Comparison of ENCODE assay signal across 8 cellular contexts in the genomic region with DNA sequence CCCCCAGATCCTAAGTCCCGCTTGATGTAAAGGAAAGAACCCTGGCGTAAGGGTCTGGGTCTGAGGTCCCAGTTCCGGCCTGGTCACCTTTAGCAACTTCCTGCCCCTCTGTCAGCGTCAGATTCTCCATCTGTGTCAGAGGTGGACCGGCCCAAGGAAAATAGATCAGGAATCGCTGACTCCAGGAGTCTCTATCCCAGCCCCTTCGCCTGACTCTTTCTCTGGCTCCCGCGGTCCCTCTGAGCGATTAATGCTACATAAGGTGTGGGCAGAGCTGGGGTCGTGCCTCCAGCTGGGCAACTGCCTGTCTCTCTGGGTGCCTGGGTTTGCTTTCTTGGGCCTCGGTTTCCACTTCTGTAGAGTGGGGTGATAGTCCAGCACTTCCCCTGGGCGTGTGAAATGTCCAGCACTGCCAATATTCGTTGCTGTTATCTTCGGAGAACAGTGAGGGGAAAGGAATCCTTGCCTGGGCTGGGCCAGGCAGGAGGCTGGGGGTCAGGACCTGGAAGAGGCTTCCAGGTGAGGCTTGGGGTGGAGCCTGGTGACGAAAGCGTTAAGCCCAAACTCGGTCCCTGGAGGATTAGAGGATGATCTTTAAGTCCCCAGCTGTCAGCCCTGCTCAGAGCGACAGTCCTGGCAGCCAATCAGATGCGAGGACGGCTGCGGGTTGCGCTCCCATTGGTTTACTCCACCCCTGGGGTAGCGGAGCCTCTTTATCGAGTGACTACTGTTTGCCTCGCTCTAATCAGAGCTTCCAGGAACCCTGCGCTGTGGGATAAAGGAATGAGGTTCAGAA. TPM values are rescaled to one million over a fixed set of nuclear protein-coding genes. Genes with fewer than 3 reads are reported as not detected.
DNase-seq lines count a peak whose midpoint lies in the region; ATAC-seq lines count a peak whose summit lies in the region.

No MANE protein-coding gene starts in this region.

- H3K27ac Mint-ChIP-seq in activated CD4-positive, alpha-beta T cell treated with anti-CD3 and anti-CD28 coated beads, Interleukin-2, amount 10 ng/mL, durations not matched to agents 7 days and 5 days: peak overlapping the region; percentile 91

- POLR2A ChIA-PET in activated CD4-positive, alpha-beta T cell treated with anti-CD3 and anti-CD28 coated beads, Interleukin-2, amount 10 ng/mL, durations not matched to agents 7 days and 5 days (lab: Charles Lee): interaction anchor here (1.0 kb wide), 2 partner anchors 27 to 47 kb away, joined by 3 read pairs; no protein-coding TSS in a partner anchor

- H3K4me3 Mint-ChIP-seq in activated CD4-positive, alpha-beta T cell treated with anti-CD3 and anti-CD28 coated beads, Interleukin-2, amount 10 ng/mL, durations not matched to agents 7 days and 5 days: peak overlapping the region; percentile 99

- DNase-seq in SIG-M5 treated with dmso at 0.1 percent for 504 hours (lab: John Stamatoyannopoulos, UW; ENCODE audit: unreplicated experiment): peak; percentile 76
- DNase-seq in SIG-M5 (lab: John Stamatoyannopoulos, UW): no peak
- peak; percentile 97 to 99 for DNase-seq in NCI-H524 (lab: John Stamatoyannopoulos, UW)
- peak; percentile 94 for DNase-seq in activated CD4-positive, alpha-beta T cell treated with anti-CD3 and anti-CD28 coated beads, Interleukin-2, amount 10 ng/mL, durations not matched to agents 7 days and 5 days
- peak; percentile 82 for DNase-seq in dedifferentiated amniotic fluid mesenchymal stem cell (ENCODE audit: extremely low spot score)
- peak; percentile 92 for DNase-seq in left lobe of liver (ENCODE audit: low spot score)
- DNase-seq in stimulated activated CD4-positive, alpha-beta T cell treated with anti-CD3 and anti-CD28 coated beads, Interleukin-1b, Interleukin-23, amount 100 ng/mL, for 4 hours (ENCODE audit: low read depth in 2 of 2): peak; percentile 84 to 86

- H3K36me3 Mint-ChIP-seq in activated CD4-positive, alpha-beta T cell treated with anti-CD3 and anti-CD28 coated beads, Interleukin-2, amount 10 ng/mL, durations not matched to agents 7 days and 5 days (ENCODE audit: low read depth): peaks cover 52% of the 10 kb centered on the region

- ATAC-seq in HG03432 (IDR thresholded peaks at IDR 0.05; ENCODE audit: unreplicated experiment) (peak; percentile 35), left lobe of liver (peak; percentile 72)

- no peaks in the 10 kb centered on the region for H3K9me3 Mint-ChIP-seq in activated CD4-positive, alpha-beta T cell treated with anti-CD3 and anti-CD28 coated beads, Interleukin-2, amount 10 ng/mL, durations not matched to agents 7 days and 5 days

- H3K27me3 Mint-ChIP-seq in activated CD4-positive, alpha-beta T cell treated with anti-CD3 and anti-CD28 coated beads, Interleukin-2, amount 10 ng/mL, durations not matched to agents 7 days and 5 days: no peaks in the 10 kb centered on the region

- peaks cover 61% of the 10 kb centered on the region for H3K4me1 Mint-ChIP-seq in activated CD4-positive, alpha-beta T cell treated with anti-CD3 and anti-CD28 coated beads, Interleukin-2, amount 10 ng/mL, durations not matched to agents 7 days and 5 days

- CTCF ChIA-PET in activated CD4-positive, alpha-beta T cell treated with anti-CD3 and anti-CD28 coated beads, Interleukin-2, amount 10 ng/mL, durations not matched to agents 7 days and 5 days (lab: Charles Lee): interaction anchor here (0.7 to 3.1 kb wide), 10 partner anchors 8 to 235 kb away, joined by 3 to 11 read pairs (median 3); a partner anchor contains a TSS

RNA-seq across cellular contexts. Expression of a gene that starts 0.8 kb away (rescaled TPM):
- total RNA-seq in activated CD4-positive, alpha-beta T cell treated with anti-CD3 and anti-CD28 coated beads, Interleukin-2, amount 10 ng/mL, durations not matched to agents 7 days and 5 days: 10 to 100 TPM; 75.9 to 87.5 TPM
- 10.4 TPM for total RNA-seq in left lobe of liver

RNA-seq across cellular contexts. Expression of a gene that starts 14.3 kb away (rescaled TPM):
- total RNA-seq in activated CD4-positive, alpha-beta T cell treated with anti-CD3 and anti-CD28 coated beads, Interleukin-2, amount 10 ng/mL, durations not matched to agents 7 days and 5 days: 100 to 1,000 TPM; 558 to 580 TPM
- 23.2 TPM for total RNA-seq in left lobe of liver

RNA-seq across cellular contexts. Expression of a gene that starts 19.4 kb away (rescaled TPM):
- total RNA-seq in activated CD4-positive, alpha-beta T cell treated with anti-CD3 and anti-CD28 coated beads, Interleukin-2, amount 10 ng/mL, durations not matched to agents 7 days and 5 days: not detected
- total RNA-seq in left lobe of liver: not detected

RNA-seq across cellular contexts. Expression of a gene that starts 19.8 kb away (rescaled TPM):
- total RNA-seq in activated CD4-positive, alpha-beta T cell treated with anti-CD3 and anti-CD28 coated beads, Interleukin-2, amount 10 ng/mL, durations not matched to agents 7 days and 5 days: 100 to 1,000 TPM; 183 to 195 TPM
- 117 TPM for total RNA-seq in left lobe of liver

RNA-seq across cellular contexts. Expression of a gene that starts 26.3 kb away (rescaled TPM):
- total RNA-seq in activated CD4-positive, alpha-beta T cell treated with anti-CD3 and anti-CD28 coated beads, Interleukin-2, amount 10 ng/mL, durations not matched to agents 7 days and 5 days: 100 to 1,000 TPM; 487 to 570 TPM
- 5.1 TPM for total RNA-seq in left lobe of liver

Comparison
In these comparisons a context has a peak if more than half of its experiments do, and no peak if none do; other contexts are left out.
1. RNA of a gene that starts 14.3 kb away (total RNA-seq): 558 to 580 TPM in activated CD4-positive, alpha-beta T cell treated with anti-CD3 and anti-CD28 coated beads, Interleukin-2, amount 10 ng/mL, durations not matched to agents 7 days and 5 days; 23.2 TPM in left lobe of liver (single experiment); every median in the first group is over 10 times any median in the second.